In the genomic region with DNA sequence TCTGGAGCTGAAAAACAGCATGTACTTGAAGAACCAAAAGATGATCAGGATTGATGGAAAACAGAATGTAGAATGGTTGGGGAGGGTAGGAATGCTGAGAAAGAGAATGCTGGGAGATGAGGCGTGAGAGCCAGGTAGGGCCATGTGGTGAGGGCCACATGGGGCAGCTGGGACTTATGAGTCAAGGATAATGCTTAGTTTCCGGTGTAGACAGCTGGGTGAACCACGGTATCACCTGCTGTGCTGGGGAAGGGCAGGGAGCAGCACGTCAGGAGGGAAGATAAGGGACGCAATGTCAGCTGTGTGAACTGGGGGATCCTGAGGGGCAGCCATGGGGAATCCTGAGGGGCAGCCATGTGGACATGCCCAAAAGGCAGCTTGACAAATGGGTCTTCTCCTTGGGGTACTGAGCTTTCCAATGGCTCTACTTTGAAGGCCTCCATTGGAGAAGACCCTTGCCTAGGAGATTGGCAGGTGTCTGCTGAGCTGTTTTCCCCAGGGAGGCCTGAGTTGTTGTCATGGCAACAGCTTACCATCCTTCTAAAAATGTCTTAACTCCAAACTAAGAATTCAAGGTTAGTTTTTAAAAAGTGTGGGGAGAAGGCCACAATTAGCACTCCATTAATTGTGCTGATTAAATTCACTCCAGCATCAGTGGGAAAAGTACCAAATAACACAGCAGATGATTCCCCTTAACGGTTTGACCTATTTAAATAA, we compare ENCODE assay signal across 17 cellular contexts. TPM values are rescaled to one million over a fixed set of nuclear protein-coding genes. Genes with fewer than 3 reads are reported as not detected.
DNase-seq lines count a peak whose midpoint lies in the region; ATAC-seq and TF ChIP-seq lines count a peak whose summit lies in the region.
"Had no signal": no experiment of that assay in that cellular context is flagged by ENCODE, and none has a peak within 500 bp of the region (broad histone marks: within the 10 kb centered on the region; RNA-seq: fewer than 3 reads in every experiment).

No MANE protein-coding gene starts in this region.

- 58 to 60% methylated on average over 2 to 6 of the region's 6 CpGs for WGBS in gastroesophageal sphincter (ENCODE audit: low coverage in 1 of 2), 2 donors
- 68% methylated on average over 6 of the region's 6 CpGs for WGBS in smooth muscle cell (ENCODE audit: low lambda C conversion rate)

- DNase-seq in A172 (ENCODE audit: low spot score) (peak; percentile 12), LHCN-M2 (ENCODE audit: low read depth) (peak; percentile 25), epithelial cell of esophagus (ENCODE audit: low read depth) (peak; percentile 7), smooth muscle cell (lab: John Stamatoyannopoulos, UW; ENCODE audit: unreplicated experiment) (no peak)
- no peak for DNase-seq in natural killer cell treated with Interleukin-12 subunit alpha and Interleukin-12 subunit beta and Interleukin-15 and Interleukin-18, amount 100 ng/mL, for 72 hours (ENCODE audit: low spot score)
- DNase-seq: sigmoid colon had no signal

- H3K27ac ChIP-seq in BLaER1 (no peak overlapping the region), gastroesophageal sphincter (no peak overlapping the region), smooth muscle cell (ENCODE audit: low read depth) (no peak overlapping the region)
- H3K27ac ChIP-seq: heart right ventricle, KMS-11, neural progenitor cell, Peyer's patch, sigmoid colon, suprapubic skin had no signal

- peaks cover 0 to 6% of the 10 kb centered on the region in 2 donors for H3K4me1 Mint-ChIP-seq in natural killer cell treated with Interleukin-12 subunit alpha and Interleukin-12 subunit beta and Interleukin-15 and Interleukin-18, amount 100 ng/mL, for 72 hours (ENCODE audit: low read depth in 2 of 2)
- H3K4me1 Mint-ChIP-seq: neural progenitor cell, WTC11 had no signal

- peaks cover 15% of the 10 kb centered on the region for H3K4me1 ChIP-seq in BLaER1
- H3K4me1 ChIP-seq in gastroesophageal sphincter, result no peaks in the 10 kb centered on the region
- H3K4me1 ChIP-seq in smooth muscle cell (ENCODE audit: low read depth), result no peaks in the 10 kb centered on the region
- H3K4me1 ChIP-seq: HAP-1, neural progenitor cell, Peyer's patch, sigmoid colon, suprapubic skin had no signal

- H3K36me3 ChIP-seq in BLaER1 (no peaks in the 10 kb centered on the region), gastroesophageal sphincter (peaks cover 0 to 19% of the 10 kb centered on the region in 2 donors), smooth muscle cell (ENCODE audit: low read depth) (no peaks in the 10 kb centered on the region)
- H3K36me3 ChIP-seq: HAP-1, neural progenitor cell, Peyer's patch, sigmoid colon had no signal

- no peaks in the 10 kb centered on the region for H4K20me1 ChIP-seq in BLaER1
- H4K20me1 ChIP-seq in smooth muscle cell (ENCODE audit: low read depth), result no peaks in the 10 kb centered on the region

- ATAC-seq in gastroesophageal sphincter, result no peak
- no peak for ATAC-seq in natural killer cell treated with Interleukin-12 subunit alpha and Interleukin-12 subunit beta and Interleukin-15 and Interleukin-18, amount 100 ng/mL, for 72 hours

- no peaks in the 10 kb centered on the region for H3K36me3 Mint-ChIP-seq in natural killer cell treated with Interleukin-12 subunit alpha and Interleukin-12 subunit beta and Interleukin-15 and Interleukin-18, amount 100 ng/mL, for 72 hours
- H3K36me3 Mint-ChIP-seq: neural progenitor cell, WTC11 had no signal

- H3K79me2 ChIP-seq in smooth muscle cell (ENCODE audit: low read depth), result no peaks in the 10 kb centered on the region

- H3K27me3 ChIP-seq in BLaER1 (no peaks in the 10 kb centered on the region), gastroesophageal sphincter (no peaks in the 10 kb centered on the region), smooth muscle cell (ENCODE audit: low read depth) (no peaks in the 10 kb centered on the region)
- H3K27me3 ChIP-seq: heart right ventricle, neural progenitor cell, Peyer's patch, sigmoid colon, suprapubic skin had no signal

- TF ChIP-seq CTCF in epithelial cell of esophagus (IDR thresholded peaks at IDR 0.05; ENCODE audit: insufficient read depth, low read depth, low read length, missing control alignments) (no peak), gastroesophageal sphincter (IDR thresholded peaks at IDR 0.05) (no peak), smooth muscle cell (IDR thresholded peaks at IDR 0.05; ENCODE audit: borderline replicate concordance, insufficient read depth, poor library complexity, severe bottlenecking) (no peak)

- H3F3A ChIP-seq in smooth muscle cell (ENCODE audit: low read depth), result no peaks in the 10 kb centered on the region

- H3K27ac Mint-ChIP-seq in natural killer cell treated with Interleukin-12 subunit alpha and Interleukin-12 subunit beta and Interleukin-15 and Interleukin-18, amount 100 ng/mL, for 72 hours, result no peak overlapping the region
- H3K27ac Mint-ChIP-seq: activated naive CD4-positive, alpha-beta T cell treated with anti-CD3 and anti-CD28 coated beads for 36 hours; neural progenitor cell; WTC11 had no signal

- H3K9me3 Mint-ChIP-seq in natural killer cell treated with Interleukin-12 subunit alpha and Interleukin-12 subunit beta and Interleukin-15 and Interleukin-18, amount 100 ng/mL, for 72 hours, result no peaks in the 10 kb centered on the region
- H3K9me3 Mint-ChIP-seq: activated naive CD4-positive, alpha-beta T cell treated with anti-CD3 and anti-CD28 coated beads for 36 hours; CD4-positive, CD25-positive, alpha-beta regulatory T cell; neural progenitor cell; WTC11 had no signal

- H3K4me2 ChIP-seq in BLaER1, result peak overlapping the region; percentile 14; the same call in 1 of the 2 replicates
- no peak overlapping the region for H3K4me2 ChIP-seq in smooth muscle cell
- H3K4me2 ChIP-seq: KMS-11, neural progenitor cell had no signal

- no peak for TF ChIP-seq EP300 in gastroesophageal sphincter (IDR thresholded peaks at IDR 0.05)

- no peaks in the 10 kb centered on the region for H3K27me3 Mint-ChIP-seq in natural killer cell treated with Interleukin-12 subunit alpha and Interleukin-12 subunit beta and Interleukin-15 and Interleukin-18, amount 100 ng/mL, for 72 hours

- no peak for TF ChIP-seq POLR2A in gastroesophageal sphincter (IDR thresholded peaks at IDR 0.05)

- H3K9me3 ChIP-seq in BLaER1 (no peaks in the 10 kb centered on the region), gastroesophageal sphincter (no peaks in the 10 kb centered on the region), smooth muscle cell (replicated peaks; ENCODE audit: low read depth) (no peaks in the 10 kb centered on the region)
- H3K9me3 ChIP-seq: HAP-1, heart right ventricle, Peyer's patch, sigmoid colon, suprapubic skin had no signal

- no peak overlapping the region for H3K4me3 Mint-ChIP-seq in natural killer cell treated with Interleukin-12 subunit alpha and Interleukin-12 subunit beta and Interleukin-15 and Interleukin-18, amount 100 ng/mL, for 72 hours
- H3K4me3 Mint-ChIP-seq: activated naive CD4-positive, alpha-beta T cell treated with anti-CD3 and anti-CD28 coated beads for 36 hours; CD4-positive, CD25-positive, alpha-beta regulatory T cell; neural progenitor cell; WTC11 had no signal

- H3K4me3 ChIP-seq in BLaER1 (no peak overlapping the region), epithelial cell of esophagus (ENCODE audit: low read length) (no peak overlapping the region), gastroesophageal sphincter (no peak overlapping the region), smooth muscle cell (no peak overlapping the region)
- H3K4me3 ChIP-seq: HAP-1, heart right ventricle, neural progenitor cell, Peyer's patch, sigmoid colon, suprapubic skin had no signal

- H3K9ac ChIP-seq in BLaER1 (no peak overlapping the region), smooth muscle cell (ENCODE audit: low read depth) (no peak overlapping the region)
- H3K9ac ChIP-seq: KMS-11, neural progenitor cell had no signal

- H2AFZ ChIP-seq in smooth muscle cell (ENCODE audit: low read depth), result no peak overlapping the region
- H2AFZ ChIP-seq: neural progenitor cell had no signal

RNA-seq across cellular contexts. Expression of a gene that starts 51.1 kb away (rescaled TPM):
- 91.8 and 104 TPM in 2 replicates for total RNA-seq in A172 (2014; rRNA removed; shearing (Covaris generic))
- 59.0 and 60.1 TPM in 2 replicates for total RNA-seq in LHCN-M2 (2014; rRNA removed)
- 32.7 TPM for polyA plus RNA-seq in LHCN-M2 (2012)
- total RNA-seq in gastroesophageal sphincter, result 100 to 1,000 TPM in 1 of 4 donors, 10 to 100 TPM in 3; 20.9 to 110 (median 34.5) TPM
- total RNA-seq in natural killer cell treated with Interleukin-12 subunit alpha and Interleukin-12 subunit beta and Interleukin-15 and Interleukin-18, amount 100 ng/mL, for 72 hours, result 100 to 1,000 TPM; 384 to 480 TPM
- total RNA-seq in smooth muscle cell, result 136 and 159 TPM in 2 replicates
- polyA plus RNA-seq in smooth muscle cell, result 63.6 and 74.2 TPM in 2 replicates

Comparison
In these comparisons a context has a peak if more than half of its experiments do, and no peak if none do; other contexts are left out.
1. DNase-seq: peak in A172 (single experiment), LHCN-M2 (single experiment) and epithelial cell of esophagus (single experiment); none in natural killer cell treated with Interleukin-12 subunit alpha and Interleukin-12 subunit beta and Interleukin-15 and Interleukin-18, amount 100 ng/mL, for 72 hours (single experiment) and smooth muscle cell (single experiment).